In genomic region chr6:39114707-39115599, GRCh38 we compare ENCODE assay signal across 8 cellular contexts. TPM values are rescaled to one million over a fixed set of nuclear protein-coding genes. Genes with fewer than 3 reads are reported as not detected.
DNase-seq lines count a peak whose midpoint lies in the region; ATAC-seq and TF ChIP-seq lines count a peak whose summit lies in the region.

A gene with protein sequence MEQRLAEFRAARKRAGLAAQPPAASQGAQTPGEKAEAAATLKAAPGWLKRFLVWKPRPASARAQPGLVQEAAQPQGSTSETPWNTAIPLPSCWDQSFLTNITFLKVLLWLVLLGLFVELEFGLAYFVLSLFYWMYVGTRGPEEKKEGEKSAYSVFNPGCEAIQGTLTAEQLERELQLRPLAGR (minus strand): TSS chr6:39115186. CDS start chr6:39115089, 97 bp downstream.

- H3K27me3 ChIP-seq in liver (ENCODE audit: control insufficient read depth in 4 of 4, insufficient read depth in 4 of 4, low read length in 3 of 4) = no peaks in the 10 kb centered on the region

- peak within 1 kb of the TSS; percentile 88 for H3K27ac ChIP-seq in liver (ENCODE audit: low read depth in 1 of 2, low read length in 2 of 2)

- peak in 1 of 2 donors; percentile 8 for TF ChIP-seq RAD21 in liver (IDR thresholded peaks at IDR 0.05)

- TF ChIP-seq CTCF in liver (IDR thresholded peaks at IDR 0.05; ENCODE audit: low read depth, low read length, missing input control) = no peak

- peaks cover 0 to 17% (median 3%) of the 10 kb centered on the region in 4 donors for H3K4me1 ChIP-seq in liver (ENCODE audit: control insufficient read depth in 4 of 4, insufficient read depth in 4 of 4, low read length in 3 of 4)

- peak; percentile 98 for DNase-seq in CD1c-positive myeloid dendritic cell (ENCODE audit: extremely low spot score)
- peak; percentile 96 for DNase-seq in NCI-H82 (lab: John Stamatoyannopoulos, UW)
- DNase-seq in activated CD4-positive, alpha-beta T cell treated with anti-CD3 and anti-CD28 coated beads, Interleukin-2, amount 50 U/mL, for 48 hours = peak; percentile 91 to 92
- DNase-seq in dermis microvascular lymphatic vessel endothelial cell (ENCODE audit: low read depth in 2 of 2) = peak; percentile 80 to 93
- peak; percentile 92 for DNase-seq in stimulated activated CD4-positive, alpha-beta T cell treated with anti-CD3 and anti-CD28 coated beads, Interleukin-4, amount 100 ng/mL, for 1 hour

- H3K4me3 ChIP-seq in liver (ENCODE audit: low read depth in 1 of 3, low read length in 3 of 3) = peak within 1 kb of the TSS; percentile 51 to 73 (median 67)

- H3K9me3 ChIP-seq in liver (ENCODE audit: control insufficient read depth in 4 of 4, low read length in 3 of 4) = no peaks in the 10 kb centered on the region

- H3K9ac ChIP-seq in liver (ENCODE audit: low read depth in 1 of 2, low read length in 2 of 2) = peak within 1 kb of the TSS; percentile 34 to 71

- peaks cover 0 to 10% (median 3%) of the 10 kb centered on the region in 4 donors for H3K36me3 ChIP-seq in liver (ENCODE audit: control insufficient read depth in 4 of 4, insufficient read depth in 3 of 4, low read depth in 1 of 4, low read length in 3 of 4)

- ATAC-seq in GM19397 (IDR thresholded peaks at IDR 0.05; ENCODE audit: unreplicated experiment) (peak; percentile 95), HG03565 (IDR thresholded peaks at IDR 0.05; ENCODE audit: unreplicated experiment) (peak; percentile 82)

- WGBS in liver = 2% methylated on average over 68 of the region's 68 CpGs

TF ChIP-seq in liver, 16 proteins besides CTCF, POLR2A, EP300 and RAD21:
- no peak for TF ChIP-seq GABPA (IDR thresholded peaks at IDR 0.05 in 1 of 2, conservative IDR thresholded peaks at IDR 0.05 in 1 of 2)
- TF ChIP-seq SP1 (IDR thresholded peaks at IDR 0.05) = peak; percentile 44
- TF ChIP-seq MAX (IDR thresholded peaks at IDR 0.05) = peak; percentile 68
- no peak for TF ChIP-seq NR2F2 (IDR thresholded peaks at IDR 0.05)
- TF ChIP-seq, protein P1, sequence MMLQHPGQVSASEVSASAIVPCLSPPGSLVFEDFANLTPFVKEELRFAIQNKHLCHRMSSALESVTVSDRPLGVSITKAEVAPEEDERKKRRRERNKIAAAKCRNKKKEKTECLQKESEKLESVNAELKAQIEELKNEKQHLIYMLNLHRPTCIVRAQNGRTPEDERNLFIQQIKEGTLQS (IDR thresholded peaks at IDR 0.05) = no peak
- peak; percentile 70 for TF ChIP-seq YY1 (IDR thresholded peaks at IDR 0.05)
- peak in 1 of 2 donors; percentile 38 for TF ChIP-seq HNF4A (conservative IDR thresholded peaks at IDR 0.05)
- TF ChIP-seq TAF1 (conservative IDR thresholded peaks at IDR 0.05) = peak; percentile 47
- peak in 1 of 2 donors; percentile 20 for TF ChIP-seq RXRA (IDR thresholded peaks at IDR 0.05)
- no peak for TF ChIP-seq HNF4G (IDR thresholded peaks at IDR 0.05)
- peak; percentile 50 for TF ChIP-seq REST (IDR thresholded peaks at IDR 0.05)

RNA-seq across cellular contexts. Expression of the gene that starts here (rescaled TPM):
- 8.0 and 10.1 TPM in 2 replicates for total RNA-seq in dermis microvascular lymphatic vessel endothelial cell
- total RNA-seq in liver = 10 to 100 TPM in 1 of 2 donors, 1 to 10 TPM in 1; 9.4 to 12.2 TPM
- 1 to 10 TPM; 6.5 to 9.1 TPM for polyA plus RNA-seq in liver

Comparison
In these comparisons a context has a peak if more than half of its experiments do, and no peak if none do; other contexts are left out.
1. Peak in every context shown above with its lines: DNase-seq, ATAC-seq, H3K4me3 ChIP-seq and H3K27ac ChIP-seq.